ENCODE assay signal across 9 cellular contexts in the genomic region with DNA sequence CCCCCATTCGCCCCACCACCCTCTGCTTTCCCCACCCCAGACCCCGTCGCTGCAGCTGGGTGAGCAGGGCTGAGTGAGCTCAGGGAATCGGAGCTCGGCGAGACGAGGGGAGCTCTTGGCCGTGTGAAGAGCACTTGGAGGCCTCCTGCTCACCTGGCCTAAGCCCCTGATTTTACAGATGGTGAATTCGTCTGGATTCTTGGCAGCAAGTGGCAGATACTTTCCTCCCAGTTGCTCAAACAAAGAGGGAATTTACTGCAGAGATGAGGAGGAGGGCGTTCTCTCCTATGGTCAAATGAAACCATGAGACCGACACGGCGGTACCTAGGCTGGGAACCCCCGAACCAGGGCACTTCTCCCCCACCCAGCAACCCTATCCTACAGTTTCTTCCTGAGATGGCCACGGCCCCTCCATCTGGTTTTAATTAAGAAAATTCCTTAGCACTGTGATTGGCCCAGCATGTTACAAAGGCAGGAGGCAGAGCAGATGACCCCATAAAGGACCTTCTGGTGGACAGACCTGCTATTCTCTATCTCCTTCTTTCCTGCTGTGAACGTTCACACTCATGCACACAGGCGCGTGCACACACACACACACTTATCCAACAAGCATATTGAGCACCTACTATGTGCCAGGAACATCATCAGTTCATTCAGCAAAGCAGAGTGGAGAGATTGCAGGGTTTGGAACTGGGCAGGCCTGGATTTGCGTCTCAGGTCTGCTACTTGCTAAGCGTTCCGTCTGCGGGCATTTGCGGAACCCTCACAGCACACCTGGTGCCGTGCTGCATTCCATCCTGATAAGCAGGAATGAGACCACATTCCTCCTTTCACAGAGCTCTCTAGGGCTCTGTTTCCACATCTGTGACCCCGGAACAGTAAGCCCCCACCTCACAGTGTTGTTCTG.
DNase-seq lines count a peak whose midpoint lies in the region; ATAC-seq, FAIRE-seq and TF ChIP-seq lines count a peak whose summit lies in the region.
"Had no signal": no experiment of that assay in that cellular context is flagged by ENCODE, and none has a peak within 500 bp of the region (broad histone marks: within the 10 kb centered on the region; RNA-seq: fewer than 3 reads in every experiment).

No MANE protein-coding gene starts in this region.

- no peak for TF ChIP-seq POLR2A in breast epithelium (IDR thresholded peaks at IDR 0.05)
- no peak for TF ChIP-seq POLR2A in H1 (IDR thresholded peaks at IDR 0.05; ENCODE audit: control extremely low read depth in 1 of 2, low read depth in 2 of 2, low read length in 2 of 2)
- TF ChIP-seq POLR2A in GM18505 (IDR thresholded peaks at IDR 0.05; ENCODE audit: borderline replicate concordance, extremely low read depth, insufficient read depth, insufficient read length): no peak

- in situ Hi-C loops in mammary epithelial cell (cut with MboI; ENCODE audit: low sequenced_read_pairs in 2 of 2): loop anchor here in 1 of 2 donors (10.0 kb wide), 1 partner anchor 218 kb away; no protein-coding TSS in a partner anchor

- H2AK5ac ChIP-seq in H1 (ENCODE audit: low read depth, low read length) (no peak overlapping the region), mesendoderm (ENCODE audit: low read length) (no peak overlapping the region)

- CTCF ChIA-PET in mammary epithelial cell (lab: Charles Lee; ENCODE audit: low non-redundant PET) (no interaction called here), H1 (lab: Charles Lee; ENCODE audit: partially characterized antibody) (interaction anchor here (0.7 to 16.5 kb wide), 8 partner anchors 12 to 218 kb away, joined by 3 to 272 read pairs (median 3); a partner anchor contains a TSS)

- no peak for TF ChIP-seq RAD21 in H1 (IDR thresholded peaks at IDR 0.05 in 1 of 2, conservative IDR thresholded peaks at IDR 0.05 in 1 of 2; ENCODE audit: low read depth in 2 of 2, low read length in 2 of 2)

- POLR2A ChIA-PET in H1 (lab: Charles Lee; ENCODE audit: partially characterized antibody): interaction anchor here (1.0 to 1.5 kb wide), 2 partner anchors 11 to 206 kb away, joined by 4 to 5 read pairs; a partner anchor contains a TSS

- H3K4me2 ChIP-seq in mammary epithelial cell (ENCODE audit: insufficient read depth, low read depth, low read length) (no peak overlapping the region), H1 (ENCODE audit: insufficient read depth in 1 of 2, low read depth in 2 of 2, low read length in 2 of 2) (peak overlapping the region in 1 of 2 experiments; percentile 14; a peak in 1 of 4 replicates), mesendoderm (ENCODE audit: low read length) (no peak overlapping the region)

- H3K23ac ChIP-seq in H1 (ENCODE audit: insufficient read length): no peak overlapping the region
- peak overlapping the region; percentile 66 for H3K23ac ChIP-seq in mesendoderm (ENCODE audit: low read length)

- H4K8ac ChIP-seq in H1 (ENCODE audit: extremely low read depth, insufficient read depth, low read length): no peak overlapping the region; the same call in 1 of the 2 replicates
- H4K8ac ChIP-seq in mesendoderm (ENCODE audit: low read depth, low read length): no peak overlapping the region

- H3K9me3 ChIP-seq in breast epithelium (no peaks in the 10 kb centered on the region), mammary epithelial cell (replicated peaks; ENCODE audit: insufficient read depth, low read length) (no peaks in the 10 kb centered on the region), H1 (ENCODE audit: insufficient read depth in 2 of 2, low read depth in 1 of 2, low read length in 1 of 2) (no peaks in the 10 kb centered on the region), upper lobe of right lung (no peaks in the 10 kb centered on the region)

- H2BK5ac ChIP-seq in H1 (ENCODE audit: low read depth, low read length) (0 out of 2 replicates have a peak overlapping the region, but pooled peaks have one; percentile 5), mesendoderm (ENCODE audit: low read length) (peak overlapping the region; percentile 20)

- no peaks in the 10 kb centered on the region for H3K23me2 ChIP-seq in H1 (ENCODE audit: low read depth, low read length)

- H2BK120ac ChIP-seq in H1 (replicated peaks; ENCODE audit: low read depth, low read length): no peak overlapping the region
- no peak overlapping the region for H2BK120ac ChIP-seq in mesendoderm (ENCODE audit: low read depth, low read length)

- H3K36me3 ChIP-seq in breast epithelium (no peaks in the 10 kb centered on the region), mammary epithelial cell (ENCODE audit: insufficient read depth, low read length) (no peaks in the 10 kb centered on the region), H1 (ENCODE audit: control insufficient read depth in 2 of 4, insufficient read depth in 4 of 4, low read length in 3 of 4) (no peaks in the 10 kb centered on the region; a peak in 1 of 8 replicates), mesendoderm (ENCODE audit: control insufficient read depth, insufficient read depth, low read length) (no peaks in the 10 kb centered on the region), upper lobe of right lung (no peaks in the 10 kb centered on the region)

- H3K18ac ChIP-seq in H1 (ENCODE audit: extremely low read depth, low read length) (peak overlapping the region; percentile 22; the same call in 1 of the 2 replicates), mesendoderm (ENCODE audit: low read length) (no peak overlapping the region)

- intact Hi-C loops in breast epithelium (cut with DNase I; ENCODE audit: low total_unique reads): no loop called here
- intact Hi-C loops in mammary epithelial cell (cut with micrococcal nuclease): no loop called here
- intact Hi-C loops in upper lobe of right lung (cut with DNase I): no loop called here

- DNase-seq in breast epithelium (ENCODE audit: low spot score in 2 of 2) (no peak), mammary epithelial cell (no peak), H1 (ENCODE audit: low read depth in 1 of 2, low spot score in 2 of 2) (no peak), mesendoderm (peak; percentile 86), upper lobe of right lung (peak; percentile 71), NAMALWA (ENCODE audit: low spot score) (no peak)
- DNase-seq: activated B cell treated with CpG ODN at 0.5 μM for 24 hours had no signal

- no peak overlapping the region for H3K4me3 ChIP-seq in breast epithelium
- H3K4me3 ChIP-seq in mammary epithelial cell (replicated peaks in 1 of 3; ENCODE audit: insufficient read depth in 1 of 3, low read depth in 2 of 3, low read length in 3 of 3): no peak overlapping the region
- H3K4me3 ChIP-seq in H1 (ENCODE audit: extremely low read depth in 1 of 4, insufficient read depth in 2 of 4, low read depth in 3 of 4, low read length in 4 of 4): no peak overlapping the region
- no peak overlapping the region for H3K4me3 ChIP-seq in mesendoderm (ENCODE audit: low read length)
- H3K4me3 ChIP-seq in upper lobe of right lung: no peak overlapping the region

- no peaks in the 10 kb centered on the region for H3K79me2 ChIP-seq in mammary epithelial cell (ENCODE audit: insufficient read depth, low read length)
- H3K79me2 ChIP-seq in H1 (ENCODE audit: control insufficient read depth in 1 of 2, insufficient read depth in 2 of 2, low read length in 2 of 2): no peaks in the 10 kb centered on the region
- H3K79me2 ChIP-seq in mesendoderm (ENCODE audit: control insufficient read depth, insufficient read depth, low read length): no peaks in the 10 kb centered on the region

- TF ChIP-seq EP300 in H1 (IDR thresholded peaks at IDR 0.05; ENCODE audit: borderline replicate concordance in 1 of 2, low read depth in 2 of 2, low read length in 2 of 2): no peak

- no peak overlapping the region for H3K14ac ChIP-seq in H1 (ENCODE audit: insufficient read length)

- H3K4me1 ChIP-seq in breast epithelium (peaks cover 0 to 6% of the 10 kb centered on the region in 2 donors), mammary epithelial cell (ENCODE audit: insufficient read depth, low read length) (no peaks in the 10 kb centered on the region), H1 (replicated peaks in 1 of 4; ENCODE audit: control insufficient read depth in 3 of 4, insufficient read depth in 4 of 4, low read length in 3 of 4) (peaks cover 0 to 4% (median 0%) of the 10 kb centered on the region in 4 experiments; a peak in 4 of 7 replicates), mesendoderm (ENCODE audit: control insufficient read depth, low read depth, low read length) (peaks cover 7% of the 10 kb centered on the region), upper lobe of right lung (peaks cover 64% of the 10 kb centered on the region)

- 70% methylated on average over 19 of the region's 25 CpGs for WGBS in mammary epithelial cell (ENCODE audit: low coverage, missing lambda C conversion rate)
- WGBS in H1 (ENCODE audit: extremely low coverage in 1 of 2, insufficient coverage in 1 of 2, insufficient read length in 1 of 2, insufficient replicate concordance in 2 of 2, low coverage in 1 of 2, low lambda C conversion rate in 2 of 2, missing lambda C conversion rate in 1 of 2), 2 experiments: 90% methylated on average over 25 of the region's 25 CpGs; no CpG with 5 or more reads in 1 of the 2 experiments
- WGBS in mesendoderm (ENCODE audit: extremely low coverage, insufficient coverage, low lambda C conversion rate): no CpG with 5 or more reads among the region's 25 CpGs

- peak overlapping the region; percentile 2; the same call in 1 of the 2 replicates for H2BK12ac ChIP-seq in H1 (ENCODE audit: low read depth, low read length)

- dilution Hi-C loops in mammary epithelial cell (cut with HindIII; ENCODE audit: low sequenced_read_pairs): no loop called here

- H3K56ac ChIP-seq in H1 (replicated peaks; ENCODE audit: insufficient read length, low read depth, low read length): no peak overlapping the region
- peak overlapping the region; percentile 73 for H3K56ac ChIP-seq in mesendoderm (ENCODE audit: low read length)

- H3K27ac ChIP-seq in breast epithelium (peak overlapping the region; percentile 55 to 69), mammary epithelial cell (ENCODE audit: insufficient read depth, low read depth, low read length) (no peak overlapping the region), H1 (ENCODE audit: low read depth, low read length) (no peak overlapping the region), mesendoderm (ENCODE audit: low read depth, low read length) (peak overlapping the region; percentile 64), upper lobe of right lung (peak overlapping the region; percentile 69)

- H3K79me1 ChIP-seq in H1 (ENCODE audit: low read depth, low read length) (no peaks in the 10 kb centered on the region), mesendoderm (ENCODE audit: low read length) (no peaks in the 10 kb centered on the region)

- ATAC-seq in upper lobe of right lung (peak; percentile 38), GM18505 (IDR thresholded peaks at IDR 0.05; ENCODE audit: unreplicated experiment) (no peak), HG02623 (IDR thresholded peaks at IDR 0.05; ENCODE audit: unreplicated experiment) (no peak)

- H3K27me3 ChIP-seq in breast epithelium (no peaks in the 10 kb centered on the region), mammary epithelial cell (ENCODE audit: insufficient read depth, low read length) (no peaks in the 10 kb centered on the region), H1 (replicated peaks in 1 of 4; ENCODE audit: control insufficient read depth in 3 of 4, extremely low read depth in 1 of 4, insufficient read depth in 3 of 4, low read length in 3 of 4) (no peaks in the 10 kb centered on the region), mesendoderm (ENCODE audit: insufficient read depth, low read length, poor library complexity) (no peaks in the 10 kb centered on the region), upper lobe of right lung (no peaks in the 10 kb centered on the region)

- BruUV-seq in mammary epithelial cell (replicated peaks; lab: Mats Ljungman, UMichigan): no TSS peak

- no peak overlapping the region for H2BK15ac ChIP-seq in H1 (ENCODE audit: low read length)
- H2BK15ac ChIP-seq in mesendoderm (replicated peaks; ENCODE audit: low read depth): no peak overlapping the region

- no peak overlapping the region for H4K5ac ChIP-seq in H1 (ENCODE audit: insufficient read length, low read depth, low read length)
- H4K5ac ChIP-seq in mesendoderm (ENCODE audit: low read length): peak overlapping the region; percentile 3

- TF ChIP-seq CTCF in breast epithelium (IDR thresholded peaks at IDR 0.05) (no peak), mammary epithelial cell (conservative IDR thresholded peaks at IDR 0.05 in 1 of 2, IDR thresholded peaks at IDR 0.05 in 1 of 2; ENCODE audit: extremely low read depth in 1 of 2, insufficient read depth in 1 of 2, low read depth in 1 of 2, low read length in 2 of 2) (no peak), H1 (IDR thresholded peaks at IDR 0.05; ENCODE audit: control extremely low read depth in 1 of 3, insufficient read depth in 1 of 3, low read depth in 1 of 3, low read length in 3 of 3) (no peak), upper lobe of right lung (IDR thresholded peaks at IDR 0.05) (no peak)

- H4K20me1 ChIP-seq in mammary epithelial cell (ENCODE audit: insufficient read depth, low read length) (no peaks in the 10 kb centered on the region), H1 (replicated peaks in 1 of 2; ENCODE audit: control insufficient read depth in 1 of 2, insufficient read depth in 2 of 2, low read length in 2 of 2) (no peaks in the 10 kb centered on the region)

- H3K9ac ChIP-seq in mammary epithelial cell (ENCODE audit: insufficient read depth, low read length): no peak overlapping the region
- H3K9ac ChIP-seq in H1 (replicated peaks in 1 of 4; ENCODE audit: extremely low read depth in 1 of 4, low read depth in 3 of 4, low read length in 3 of 4): no peak overlapping the region; a peak in 1 of 7 replicates
- H3K9ac ChIP-seq in mesendoderm (ENCODE audit: low read length): no peak overlapping the region

- H2AFZ ChIP-seq in mammary epithelial cell (ENCODE audit: low read depth, low read length) (no peak overlapping the region), H1 (ENCODE audit: low read length) (peak overlapping the region; percentile 56)

- FAIRE-seq in H1 (lab: Jason Lieb, UNC): no peak

- no peak overlapping the region for H4K91ac ChIP-seq in H1 (replicated peaks; ENCODE audit: insufficient read length, low read length)

- no peak overlapping the region for H2BK20ac ChIP-seq in H1 (ENCODE audit: low read length)

- peak overlapping the region; percentile 13 for H3K4ac ChIP-seq in H1 (replicated peaks; ENCODE audit: insufficient read length, low read depth, low read length)
- no peak overlapping the region for H3K4ac ChIP-seq in mesendoderm (ENCODE audit: low read depth, low read length)

Comparison
In these comparisons a context has a peak if more than half of its experiments do, and no peak if none do; other contexts are left out.
1. H3K27ac ChIP-seq: peak in breast epithelium (2 of 2), mesendoderm (single experiment) and upper lobe of right lung (single experiment); none in mammary epithelial cell (single experiment) and H1 (single experiment).
2. DNase-seq: peak in mesendoderm (single experiment) and upper lobe of right lung (single experiment); none in breast epithelium (0 of 2), mammary epithelial cell (single experiment), H1 (0 of 2) and NAMALWA (single experiment).